25 cellular contexts compared by ENCODE assay signal in genomic region chr5:154505567-154505966, GRCh38. TPM values are rescaled to one million over a fixed set of nuclear protein-coding genes. Genes with fewer than 3 reads are reported as not detected.
DNase-seq lines count a peak whose midpoint lies in the region; ATAC-seq, FAIRE-seq and TF ChIP-seq lines count a peak whose summit lies in the region.
"Had no signal": no experiment of that assay in that cellular context is flagged by ENCODE, and none has a peak within 500 bp of the region (broad histone marks: within the 10 kb centered on the region; RNA-seq: fewer than 3 reads in every experiment).

No MANE protein-coding gene starts in this region.

- H4K20me1 ChIP-seq in GM23338 (replicated peaks; ENCODE audit: insufficient read depth) (no peaks in the 10 kb centered on the region), K562 (replicated peaks; ENCODE audit: control insufficient read depth, insufficient read depth, low read length) (no peaks in the 10 kb centered on the region), neural progenitor cell (ENCODE audit: low read depth) (no peaks in the 10 kb centered on the region)

- peak; percentile 49 for DNase-seq in GM23338 (ENCODE audit: low spot score)
- peak; percentile 86 for DNase-seq in NCI-H1694 treated with DMSO at 0.1 percent for 48 hours (lab: John Stamatoyannopoulos, UW)
- no peak for DNase-seq in K562 (ENCODE audit: extremely low read depth in 1 of 4, low spot score in 3 of 4)
- peak; percentile 59 for DNase-seq in neural progenitor cell (ENCODE audit: low spot score)
- no peak for DNase-seq in KG1 (lab: John Stamatoyannopoulos, UW)
- DNase-seq in activated CD4-positive, alpha-beta T cell treated with anti-CD3 and anti-CD28 coated beads, Interleukin-2, amount 50 U/mL, for 4 hours, result no peak
- DNase-seq in CD14-positive monocyte (ENCODE audit: low spot score), result no peak
- DNase-seq: activated CD4-positive, alpha-beta T cell treated with anti-CD3 and anti-CD28 coated beads for 1 hour; cerebellar nuclear complex; erythroblast; left ventricle myocardium superior; MG63; NCI-H146; NCI-H345; RPMI8226; stimulated activated CD4-positive, alpha-beta T cell treated with anti-CD3 and anti-CD28 coated beads, Interleukin-1b, Interleukin-23, amount 100 ng/mL, for 48 hours; stimulated activated naive CD4-positive, alpha-beta T cell treated with Interleukin-2 at 50 U/mL for 16 hours had no signal

- no peak overlapping the region for H3K4me2 ChIP-seq in GM23338
- no peak overlapping the region for H3K4me2 ChIP-seq in K562 (ENCODE audit: insufficient read depth, low read length)
- no peak overlapping the region for H3K4me2 ChIP-seq in neural progenitor cell

- intact Hi-C loops in K562 (cut with micrococcal nuclease) (no loop called here), CD14-positive monocyte (cut with micrococcal nuclease) (no loop called here)

- no peak for FAIRE-seq in K562 (lab: Jason Lieb, UNC)

- H3K27ac Mint-ChIP-seq in GM23338 (no peak overlapping the region), neural progenitor cell (no peak overlapping the region), CD14-positive monocyte (no peak overlapping the region)
- H3K27ac Mint-ChIP-seq: activated naive CD4-positive, alpha-beta T cell treated with anti-CD3 and anti-CD28 coated beads, Interleukin-2, amount 50 U/mL, for 72 hours; CD4-positive, alpha-beta T cell had no signal

- in situ Hi-C loops in K562 (cut with MboI), result no loop called here

- CTCF ChIA-PET in K562 (lab: Yijun Ruan, JAX; ENCODE audit: low intra/inter-chr PET ratio), result no interaction called here

- ATAC-seq in GM23338 (peak; percentile 86), K562 (no peak; the same call in 2 of the 3 replicates), GM18909 (IDR thresholded peaks at IDR 0.05; ENCODE audit: poor library complexity, unreplicated experiment) (no peak)
- ATAC-seq: activated naive CD4-positive, alpha-beta T cell treated with anti-CD3 and anti-CD28 coated beads, Interleukin-2, amount 50 U/mL, for 72 hours; gastroesophageal sphincter; left ventricle myocardium superior had no signal

- H3K9me3 Mint-ChIP-seq in GM23338 (no peaks in the 10 kb centered on the region), neural progenitor cell (no peaks in the 10 kb centered on the region), CD14-positive monocyte (peaks cover 0 to 5% (median 0%) of the 10 kb centered on the region in 7 donors)
- H3K9me3 Mint-ChIP-seq: activated naive CD4-positive, alpha-beta T cell treated with anti-CD3 and anti-CD28 coated beads, Interleukin-2, amount 50 U/mL, for 72 hours; CD4-positive, alpha-beta T cell had no signal

- no peaks in the 10 kb centered on the region for H3K79me2 ChIP-seq in GM23338 (replicated peaks; ENCODE audit: insufficient read depth)
- no peaks in the 10 kb centered on the region for H3K79me2 ChIP-seq in K562 (ENCODE audit: control insufficient read depth, insufficient read depth, low read length)
- no peaks in the 10 kb centered on the region for H3K79me2 ChIP-seq in neural progenitor cell (ENCODE audit: low read depth)

- no peak overlapping the region for H3K4me3 Mint-ChIP-seq in GM23338
- H3K4me3 Mint-ChIP-seq in neural progenitor cell, result no peak overlapping the region
- no peak overlapping the region for H3K4me3 Mint-ChIP-seq in CD14-positive monocyte
- H3K4me3 Mint-ChIP-seq: CD4-positive, alpha-beta T cell had no signal

- H3K27me3 ChIP-seq in GM23338 (ENCODE audit: insufficient read depth) (no peaks in the 10 kb centered on the region), K562 (ENCODE audit: control insufficient read depth in 2 of 2, insufficient read depth in 2 of 2, low read length in 2 of 2) (peaks cover 28 to 60% of the 10 kb centered on the region in 2 experiments), neural progenitor cell (no peaks in the 10 kb centered on the region)
- H3K27me3 ChIP-seq: MG63 had no signal

- H3K27me3 Mint-ChIP-seq in GM23338 (ENCODE audit: insufficient read depth, low read depth, poor library complexity) (peaks cover 3% of the 10 kb centered on the region), neural progenitor cell (ENCODE audit: insufficient read depth, low read depth) (peaks cover 6% of the 10 kb centered on the region), CD14-positive monocyte (ENCODE audit: low read depth in 3 of 3) (peaks cover 6 to 12% (median 11%) of the 10 kb centered on the region in 3 donors)

- H3K9ac ChIP-seq in K562 (ENCODE audit: insufficient read depth in 1 of 2, low read depth in 2 of 2, low read length in 2 of 2), result no peak overlapping the region
- no peak overlapping the region for H3K9ac ChIP-seq in neural progenitor cell

- H3K27ac ChIP-seq in GM23338 (ENCODE audit: low read depth) (no peak overlapping the region), K562 (ENCODE audit: extremely low read depth, low read depth, low read length) (no peak overlapping the region), neural progenitor cell (no peak overlapping the region)
- H3K27ac ChIP-seq: gastroesophageal sphincter, HL-60 had no signal

- no peaks in the 10 kb centered on the region for H3K9me3 ChIP-seq in K562 (replicated peaks; ENCODE audit: control insufficient read depth, insufficient read depth, low read depth, low read length)
- no peaks in the 10 kb centered on the region for H3K9me3 ChIP-seq in neural progenitor cell (ENCODE audit: low read depth)
- H3K9me3 ChIP-seq: gastroesophageal sphincter, MG63 had no signal

- WGBS in K562 (ENCODE audit: insufficient coverage, low coverage, missing lambda C conversion rate), result 4% methylated on average over 10 of the region's 10 CpGs

- H3K4me1 ChIP-seq in GM23338 (ENCODE audit: insufficient read depth) (peaks cover 3% of the 10 kb centered on the region), K562 (replicated peaks in 1 of 2; ENCODE audit: control insufficient read depth in 2 of 2, insufficient read depth in 2 of 2, low read length in 2 of 2) (no peaks in the 10 kb centered on the region), neural progenitor cell (peaks cover 4% of the 10 kb centered on the region)
- H3K4me1 ChIP-seq: gastroesophageal sphincter had no signal

- TF ChIP-seq RAD21 in K562 (CRISPR knock-in tag; conservative IDR thresholded peaks at IDR 0.05 in 1 of 2, IDR thresholded peaks at IDR 0.05 in 1 of 2), result no peak

- TF ChIP-seq EP300 in K562 (IDR thresholded peaks at IDR 0.05; ENCODE audit: low read length), result no peak

- H3F3A ChIP-seq in GM23338 (replicated peaks; ENCODE audit: low read depth) (no peaks in the 10 kb centered on the region), neural progenitor cell (ENCODE audit: low read depth) (no peaks in the 10 kb centered on the region)

- H3K4me1 Mint-ChIP-seq in GM23338 (peaks cover 17% of the 10 kb centered on the region), neural progenitor cell (peaks cover 18% of the 10 kb centered on the region), CD14-positive monocyte (no peaks in the 10 kb centered on the region)

- H3K36me3 ChIP-seq in GM23338 (ENCODE audit: insufficient read depth) (no peaks in the 10 kb centered on the region), K562 (ENCODE audit: control insufficient read depth, insufficient read depth, low read length) (no peaks in the 10 kb centered on the region), neural progenitor cell (no peaks in the 10 kb centered on the region)
- H3K36me3 ChIP-seq: gastroesophageal sphincter, MG63 had no signal

- H3K4me3 ChIP-seq in GM23338 (no peak overlapping the region), K562 (no peak overlapping the region), neural progenitor cell (no peak overlapping the region)
- H3K4me3 ChIP-seq: gastroesophageal sphincter, MG63 had no signal

- H3K9me1 ChIP-seq in K562 (ENCODE audit: control insufficient read depth, insufficient read depth, low read length), result no peaks in the 10 kb centered on the region

- H2AFZ ChIP-seq in GM23338 (no peak overlapping the region), K562 (ENCODE audit: low read depth, low read length) (no peak overlapping the region), neural progenitor cell (replicated peaks) (peak overlapping the region; percentile 12)

- TF ChIP-seq CTCF in GM23338 (conservative IDR thresholded peaks at IDR 0.05; ENCODE audit: low read depth in 2 of 2) (peak; percentile 17 to 43; a peak in 2 of 4 replicates), K562 (IDR thresholded peaks at IDR 0.05 in 2 of 3, conservative IDR thresholded peaks at IDR 0.05 in 1 of 3; ENCODE audit: insufficient read depth in 2 of 3, low read depth in 1 of 3, low read length in 3 of 3) (no peak), neural progenitor cell (IDR thresholded peaks at IDR 0.05) (peak; percentile 37), CD14-positive monocyte (IDR thresholded peaks at IDR 0.05) (no peak)

- no peak for TF ChIP-seq POLR2A in K562 (conservative IDR thresholded peaks at IDR 0.05)

- H3K9me2 ChIP-seq in GM23338 (ENCODE audit: insufficient read depth), result no peaks in the 10 kb centered on the region

- BruUV-seq in K562 (replicated peaks; lab: Mats Ljungman, UMichigan), result no TSS peak

- no peaks in the 10 kb centered on the region for H3K36me3 Mint-ChIP-seq in GM23338 (ENCODE audit: low read depth)
- H3K36me3 Mint-ChIP-seq in neural progenitor cell, result no peaks in the 10 kb centered on the region
- H3K36me3 Mint-ChIP-seq in CD14-positive monocyte, result no peaks in the 10 kb centered on the region
- H3K36me3 Mint-ChIP-seq: activated naive CD4-positive, alpha-beta T cell treated with anti-CD3 and anti-CD28 coated beads, Interleukin-2, amount 50 U/mL, for 72 hours had no signal

- POLR2A ChIA-PET in K562 (lab: Yijun Ruan, JAX), result interaction anchor here (0.7 kb wide), 2 partner anchors 497 to 682 kb away, joined by 3 read pairs; no protein-coding TSS in a partner anchor

RNA-seq across cellular contexts. Expression of gene HAND1, which starts 27.5 kb away (rescaled TPM):
- total RNA-seq in GM23338 (2014; rRNA removed; shearing (Covaris generic)), result not detected in 2 replicates
- polyA plus RNA-seq in GM23338 (2016; fragmentation: Nextera tagmentation; extraction: Ambion mirVana) (not detected in 2 replicates), K562 (2011; rRNA removed) (not detected in 2 replicates), K562 (2014; fragmentation: Illumina TruSeq; extraction: Trizol) (not detected in 2 replicates), K562 (2014; fragmentation: Nextera tagmentation; extraction: Ambion mirVana) (not detected), K562 (2014; rRNA removed) (not detected in 2 replicates), CD14-positive monocyte (not detected)
- not detected in 2 replicates for total RNA-seq in K562 (2011; cell fraction: chromatin; rRNA removed; ENCODE audit: low replicate concordance)
- total RNA-seq in K562 (2011; cell fraction: nucleolus; rRNA removed), result not detected in 2 replicates
- not detected in 2 replicates for total RNA-seq in K562 (2011; cell fraction: nucleoplasm; rRNA removed)
- total RNA-seq in K562 (2014; rRNA removed) (not detected in 2 replicates), K562 (2014; rRNA removed; fragmentation: Illumina TruSeq; extraction: Trizol) (not detected in 2 replicates), K562 (2015; rRNA removed; fragmentation: Illumina TruSeq; extraction: Trizol) (not detected in 2 replicates), K562 (2021) (not detected in 2 replicates), neural progenitor cell (ENCODE audit: low replicate concordance) (not detected in 2 replicates)
- 0.03 TPM in 1 of 2 replicates, not detected in the other for polyA plus RNA-seq in K562 (2011; cell fraction: cytosol; rRNA removed)
- polyA plus RNA-seq in K562 (2011; cell fraction: nucleus; rRNA removed), result not detected in 2 replicates
- polyA plus RNA-seq in K562 (2012), result not detected in 2 replicates
- polyA minus RNA-seq in K562 (2011; rRNA and poly(A)+ RNA removed), result not detected in 2 replicates
- polyA minus RNA-seq in K562 (2011; cell fraction: cytosol; rRNA and poly(A)+ RNA removed), result not detected in 2 replicates
- polyA minus RNA-seq in K562 (2011; cell fraction: nucleus; rRNA and poly(A)+ RNA removed), result not detected in 2 replicates
- total RNA-seq: activated naive CD4-positive, alpha-beta T cell treated with anti-CD3 and anti-CD28 coated beads, Interleukin-2, amount 50 U/mL, for 72 hours; CD4-positive, alpha-beta T cell; gastroesophageal sphincter; mononuclear cell; posterior vena cava had no signal
- polyA plus RNA-seq: neural cell had no signal

RNA-seq across cellular contexts. Expression of gene SAP30L, which starts 59.8 kb away (rescaled TPM):
- total RNA-seq in GM23338 (2014; rRNA removed; shearing (Covaris generic)), result 11.5 and 21.4 TPM in 2 replicates
- polyA plus RNA-seq in GM23338 (2016; fragmentation: Nextera tagmentation; extraction: Ambion mirVana) (29.3 and 36.8 TPM in 2 replicates), K562 (2011; rRNA removed) (25.6 and 30.0 TPM in 2 replicates), K562 (2014; fragmentation: Illumina TruSeq; extraction: Trizol) (19.4 and 24.9 TPM in 2 replicates), K562 (2014; fragmentation: Nextera tagmentation; extraction: Ambion mirVana) (1 to 10 TPM; 5.1 to 6.8 TPM), K562 (2014; rRNA removed) (28.5 and 31.4 TPM in 2 replicates), CD14-positive monocyte (10 to 100 TPM; 21.1 to 36.1 TPM)
- total RNA-seq in K562 (2011; cell fraction: chromatin; rRNA removed; ENCODE audit: low replicate concordance), result 15.1 and 22.0 TPM in 2 replicates
- 10.0 and 10.2 TPM in 2 replicates for total RNA-seq in K562 (2011; cell fraction: nucleolus; rRNA removed)
- 11.4 and 17.4 TPM in 2 replicates for total RNA-seq in K562 (2011; cell fraction: nucleoplasm; rRNA removed)
- total RNA-seq in K562 (2014; rRNA removed) (17.8 and 22.0 TPM in 2 replicates), K562 (2014; rRNA removed; fragmentation: Illumina TruSeq; extraction: Trizol) (29.4 and 31.0 TPM in 2 replicates), K562 (2015; rRNA removed; fragmentation: Illumina TruSeq; extraction: Trizol) (25.8 and 28.1 TPM in 2 replicates), K562 (2021) (27.5 and 33.6 TPM in 2 replicates), neural progenitor cell (ENCODE audit: low replicate concordance) (13.2 and 24.8 TPM in 2 replicates)
- 10.7 and 11.0 TPM in 2 replicates for polyA plus RNA-seq in K562 (2011; cell fraction: cytosol; rRNA removed)
- polyA plus RNA-seq in K562 (2011; cell fraction: nucleus; rRNA removed), result 30.7 and 37.8 TPM in 2 replicates
- polyA plus RNA-seq in K562 (2012), result 33.8 and 34.9 TPM in 2 replicates
- polyA minus RNA-seq in K562 (2011; rRNA and poly(A)+ RNA removed), result 10.4 and 12.5 TPM in 2 replicates
- 6.3 and 7.5 TPM in 2 replicates for polyA minus RNA-seq in K562 (2011; cell fraction: cytosol; rRNA and poly(A)+ RNA removed)
- 5.5 and 13.8 TPM in 2 replicates for polyA minus RNA-seq in K562 (2011; cell fraction: nucleus; rRNA and poly(A)+ RNA removed)

Comparison
In these comparisons a context has a peak if more than half of its experiments do, and no peak if none do; other contexts are left out.
1. DNase-seq: peak in GM23338 (single experiment), NCI-H1694 treated with DMSO at 0.1 percent for 48 hours (single experiment) and neural progenitor cell (single experiment); none in K562 (0 of 4), KG1 (single experiment), activated CD4-positive, alpha-beta T cell treated with anti-CD3 and anti-CD28 coated beads, Interleukin-2, amount 50 U/mL, for 4 hours (0 of 2) and CD14-positive monocyte (single experiment).
2. CTCF ChIP-seq: peak in GM23338 (2 of 2) and neural progenitor cell (single experiment); none in K562 (0 of 3) and CD14-positive monocyte (single experiment).